Comparison of ENCODE assay signal across 35 cellular contexts in the genomic region with DNA sequence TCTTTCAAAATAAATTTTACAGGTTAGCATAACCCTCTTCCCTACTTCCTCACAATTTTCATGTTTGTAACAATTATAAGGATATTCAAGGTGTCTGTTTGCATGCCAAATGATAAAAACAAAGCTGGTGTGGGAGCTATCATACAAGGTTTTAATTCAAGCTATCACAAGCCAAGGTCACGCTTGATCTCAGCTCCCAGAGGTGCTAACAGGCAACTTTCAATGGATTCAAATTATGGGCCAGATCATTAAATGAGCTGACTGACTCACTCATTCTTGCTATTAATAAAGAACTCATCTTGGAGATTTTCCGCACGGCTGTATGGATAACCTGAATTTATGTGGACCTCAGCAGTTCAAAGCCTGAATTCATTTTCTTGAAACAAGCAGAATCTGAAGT.
"Had no signal": no experiment of that assay in that cellular context is flagged by ENCODE, and none has a peak within 500 bp of the region (broad histone marks: within the 10 kb centered on the region; RNA-seq: fewer than 3 reads in every experiment).

No MANE protein-coding gene starts in this region.

- H3K4me3 ChIP-seq: adrenal gland, body of pancreas, colonic mucosa, esophagus muscularis mucosa, gastrocnemius medialis had no signal

- DNase-seq: activated B cell treated with CpG ODN at 0.5 μM for 24 hours; activated CD4-positive, alpha-beta memory T cell treated with anti-CD3 and anti-CD28 coated beads for 36 hours; activated CD4-positive, alpha-beta T cell treated with anti-CD3 and anti-CD28 coated beads for 36 hours; activated CD4-positive, alpha-beta T cell treated with anti-CD3 and anti-CD28 coated beads, Interleukin-2, amount 10 ng/mL, durations not matched to agents 24 days and 14 days; activated CD4-positive, CD25-positive, alpha-beta regulatory T cell treated with anti-CD3 and anti-CD28 coated beads, Interleukin-2, amount 50 U/mL, for 72 hours; activated CD8-positive, alpha-beta memory T cell treated with anti-CD3 and anti-CD28 coated beads, Interleukin-2, amount 10 ng/mL, durations not matched to agents 7 days and 5 days; activated CD8-positive, alpha-beta memory T cell treated with anti-CD3 and anti-CD28 coated beads, Interleukin-2, amount 50 U/mL, for 4 hours; activated CD8-positive, alpha-beta T cell treated with anti-CD3 and anti-CD28 coated beads, Interleukin-2, amount 10 ng/mL, durations not matched to agents 7 days and 5 days; activated effector memory CD4-positive, alpha-beta T cell treated with anti-CD3 and anti-CD28 coated beads, Interleukin-2, amount 50 U/mL, for 16 hours; activated naive CD4-positive, alpha-beta T cell treated with anti-CD3 and anti-CD28 coated beads for 36 hours; activated naive CD8-positive, alpha-beta T cell treated with anti-CD3 and anti-CD28 coated beads for 36 hours; activated naive CD8-positive, alpha-beta T cell treated with anti-CD3 and anti-CD28 coated beads, Interleukin-2, amount 50 U/mL, for 24 hours; activated T-cell treated with anti-CD3 and anti-CD28 coated beads, Interleukin-2, amount 50 U/mL, for 1 hour; activated T-cell treated with anti-CD3 and anti-CD28 coated beads, Interleukin-2, amount 50 U/mL, for 48 hours; adrenal gland; amygdala; aorta; body of pancreas; central memory CD4-positive, alpha-beta T cell; cerebellar nuclear complex; colonic mucosa; effector CD8-positive, alpha-beta T cell; erythroblast; foreskin keratinocyte; gastrocnemius medialis; glutamatergic neuron; T-helper 1 cell; T-helper 17 cell; T1000; WERI-Rb-1 had no signal

- H3K4me1 ChIP-seq: adrenal gland, body of pancreas, colonic mucosa, esophagus muscularis mucosa, foreskin keratinocyte, gastrocnemius medialis had no signal

- H3K27ac Mint-ChIP-seq: activated B cell treated with CpG ODN at 0.5 μM for 24 hours; activated CD4-positive, alpha-beta memory T cell treated with anti-CD3 and anti-CD28 coated beads for 36 hours; activated CD4-positive, alpha-beta T cell treated with anti-CD3 and anti-CD28 coated beads for 36 hours; activated CD4-positive, alpha-beta T cell treated with anti-CD3 and anti-CD28 coated beads, Interleukin-2, amount 10 ng/mL, durations not matched to agents 24 days and 14 days; activated CD8-positive, alpha-beta memory T cell treated with anti-CD3 and anti-CD28 coated beads, Interleukin-2, amount 10 ng/mL, durations not matched to agents 7 days and 5 days; activated CD8-positive, alpha-beta T cell treated with anti-CD3 and anti-CD28 coated beads, Interleukin-2, amount 10 ng/mL, durations not matched to agents 7 days and 5 days; activated naive CD4-positive, alpha-beta T cell treated with anti-CD3 and anti-CD28 coated beads for 36 hours; activated naive CD4-positive, alpha-beta T cell treated with anti-CD3 and anti-CD28 coated beads, Interleukin-2, amount 50 U/mL, for 24 hours; activated naive CD8-positive, alpha-beta T cell treated with anti-CD3 and anti-CD28 coated beads for 36 hours; activated naive CD8-positive, alpha-beta T cell treated with anti-CD3 and anti-CD28 coated beads, Interleukin-2, amount 50 U/mL, for 24 hours; activated T-helper 1 cell treated with anti-CD3 and anti-CD28 coated beads, Interleukin-12 subunit alpha, Interleukin-12 subunit beta, Interleukin-2, Interleukin-4 antibody, amounts not matched to agents 30 ng/mL and 10 ng/mL and 1 ng/mL, durations not matched to agents 14 hours and 24 hours and 36 hours; activated T-helper 2 cell treated with anti-CD3 and anti-CD28 coated beads, Interferon-gamma antibody, Interleukin-2, Interleukin-4, amounts not matched to agents 10 μg/mL and 5 μg/mL and 100 μg/mL, durations not matched to agents 14 hours and 24 hours and 36 hours; T-helper 17 cell; T-helper 2 cell treated with Interferon-gamma antibody and Interleukin-4, amounts not matched to agents 5 μg/mL and 100 μg/mL, for 36 hours had no signal

- H3K4me1 Mint-ChIP-seq: activated B cell treated with CpG ODN at 0.5 μM for 24 hours; activated CD4-positive, alpha-beta T cell treated with anti-CD3 and anti-CD28 coated beads for 36 hours; activated CD4-positive, alpha-beta T cell treated with anti-CD3 and anti-CD28 coated beads, Interleukin-2, amount 10 ng/mL, durations not matched to agents 24 days and 14 days; activated CD8-positive, alpha-beta memory T cell treated with anti-CD3 and anti-CD28 coated beads, Interleukin-2, amount 10 ng/mL, durations not matched to agents 7 days and 5 days; activated naive CD4-positive, alpha-beta T cell treated with anti-CD3 and anti-CD28 coated beads, Interleukin-2, amount 50 U/mL, for 24 hours; activated naive CD8-positive, alpha-beta T cell treated with anti-CD3 and anti-CD28 coated beads for 36 hours; activated naive CD8-positive, alpha-beta T cell treated with anti-CD3 and anti-CD28 coated beads, Interleukin-2, amount 50 U/mL, for 24 hours; T-helper 17 cell had no signal

- ATAC-seq: activated CD4-positive, alpha-beta T cell treated with anti-CD3 and anti-CD28 coated beads for 36 hours; activated CD8-positive, alpha-beta memory T cell treated with anti-CD3 and anti-CD28 coated beads, Interleukin-2, amount 10 ng/mL, durations not matched to agents 7 days and 5 days; activated CD8-positive, alpha-beta T cell treated with anti-CD3 and anti-CD28 coated beads, Interleukin-2, amount 10 ng/mL, durations not matched to agents 7 days and 5 days; activated naive CD8-positive, alpha-beta T cell treated with anti-CD3 and anti-CD28 coated beads, Interleukin-2, amount 50 U/mL, for 24 hours; body of pancreas; foreskin keratinocyte; gastrocnemius medialis; T-helper 17 cell had no signal

- H3K27me3 ChIP-seq: adrenal gland, body of pancreas, colonic mucosa, esophagus muscularis mucosa, foreskin keratinocyte, gastrocnemius medialis had no signal

- H3K36me3 ChIP-seq: adrenal gland, colonic mucosa, esophagus muscularis mucosa, gastrocnemius medialis, WERI-Rb-1 had no signal

- H3K27ac ChIP-seq: adrenal gland, body of pancreas, colonic mucosa, esophagus muscularis mucosa, foreskin keratinocyte, gastrocnemius medialis, WERI-Rb-1 had no signal

- H3K27me3 Mint-ChIP-seq: activated B cell treated with CpG ODN at 0.5 μM for 24 hours; activated CD4-positive, alpha-beta memory T cell treated with anti-CD3 and anti-CD28 coated beads for 36 hours; activated CD4-positive, alpha-beta T cell treated with anti-CD3 and anti-CD28 coated beads for 36 hours; activated CD4-positive, alpha-beta T cell treated with anti-CD3 and anti-CD28 coated beads, Interleukin-2, amount 10 ng/mL, durations not matched to agents 24 days and 14 days; activated CD8-positive, alpha-beta memory T cell treated with anti-CD3 and anti-CD28 coated beads, Interleukin-2, amount 10 ng/mL, durations not matched to agents 7 days and 5 days; activated naive CD4-positive, alpha-beta T cell treated with anti-CD3 and anti-CD28 coated beads, Interleukin-2, amount 50 U/mL, for 24 hours; activated naive CD8-positive, alpha-beta T cell treated with anti-CD3 and anti-CD28 coated beads for 36 hours; activated naive CD8-positive, alpha-beta T cell treated with anti-CD3 and anti-CD28 coated beads, Interleukin-2, amount 50 U/mL, for 24 hours; T-helper 17 cell had no signal

- H3K9me3 ChIP-seq: adrenal gland, body of pancreas, colonic mucosa, esophagus muscularis mucosa, gastrocnemius medialis had no signal

- H3K4me3 Mint-ChIP-seq: activated B cell treated with CpG ODN at 0.5 μM for 24 hours; activated CD4-positive, alpha-beta memory T cell treated with anti-CD3 and anti-CD28 coated beads for 36 hours; activated CD4-positive, alpha-beta T cell treated with anti-CD3 and anti-CD28 coated beads for 36 hours; activated CD4-positive, alpha-beta T cell treated with anti-CD3 and anti-CD28 coated beads, Interleukin-2, amount 10 ng/mL, durations not matched to agents 24 days and 14 days; activated CD8-positive, alpha-beta memory T cell treated with anti-CD3 and anti-CD28 coated beads, Interleukin-2, amount 10 ng/mL, durations not matched to agents 7 days and 5 days; activated CD8-positive, alpha-beta T cell treated with anti-CD3 and anti-CD28 coated beads, Interleukin-2, amount 10 ng/mL, durations not matched to agents 7 days and 5 days; activated naive CD4-positive, alpha-beta T cell treated with anti-CD3 and anti-CD28 coated beads for 36 hours; activated naive CD4-positive, alpha-beta T cell treated with anti-CD3 and anti-CD28 coated beads, Interleukin-2, amount 50 U/mL, for 24 hours; activated naive CD8-positive, alpha-beta T cell treated with anti-CD3 and anti-CD28 coated beads for 36 hours; activated naive CD8-positive, alpha-beta T cell treated with anti-CD3 and anti-CD28 coated beads, Interleukin-2, amount 50 U/mL, for 24 hours; activated T-helper 1 cell treated with anti-CD3 and anti-CD28 coated beads, Interleukin-12 subunit alpha, Interleukin-12 subunit beta, Interleukin-2, Interleukin-4 antibody, amounts not matched to agents 30 ng/mL and 10 ng/mL and 1 ng/mL, durations not matched to agents 14 hours and 24 hours and 36 hours; T-helper 17 cell; T-helper 2 cell treated with Interferon-gamma antibody and Interleukin-4, amounts not matched to agents 5 μg/mL and 100 μg/mL, for 36 hours had no signal

- H3K36me3 Mint-ChIP-seq: activated CD4-positive, alpha-beta memory T cell treated with anti-CD3 and anti-CD28 coated beads for 36 hours; activated CD8-positive, alpha-beta memory T cell treated with anti-CD3 and anti-CD28 coated beads, Interleukin-2, amount 10 ng/mL, durations not matched to agents 7 days and 5 days; activated naive CD4-positive, alpha-beta T cell treated with anti-CD3 and anti-CD28 coated beads, Interleukin-2, amount 50 U/mL, for 24 hours; activated naive CD8-positive, alpha-beta T cell treated with anti-CD3 and anti-CD28 coated beads for 36 hours had no signal
